10 cellular contexts compared by ENCODE assay signal in genomic region chr17:49691086-49691676, GRCh38. TPM values are rescaled to one million over a fixed set of nuclear protein-coding genes. Genes with fewer than 3 reads are reported as not detected.
DNase-seq lines count a peak whose midpoint lies in the region; ATAC-seq and TF ChIP-seq lines count a peak whose summit lies in the region.
"Had no signal": no experiment of that assay in that cellular context is flagged by ENCODE, and none has a peak within 500 bp of the region (broad histone marks: within the 10 kb centered on the region; RNA-seq: fewer than 3 reads in every experiment).

No MANE protein-coding gene starts in this region.

- peak overlapping the region; percentile 88 for H3K27ac Mint-ChIP-seq in HFFc6

- intact Hi-C loops in A673 (cut with micrococcal nuclease; ENCODE audit: unreplicated experiment) = loop anchor here (10.0 kb wide), 1 partner anchor 256 kb away; no protein-coding TSS in a partner anchor

- H3K9ac ChIP-seq in duodenal mucosa (ENCODE audit: low read depth in 1 of 2, low read length in 2 of 2) (no peak overlapping the region), stomach smooth muscle (ENCODE audit: low read length in 2 of 2) (peak overlapping the region; percentile 85 to 94)

- POLR2A ChIA-PET in A673 (lab: Charles Lee; ENCODE audit: low non-redundant PET) = no interaction called here

- no TSS peak for BruUV-seq in A673 (replicated peaks; lab: Mats Ljungman, UMichigan)

- H3K4me3 ChIP-seq in duodenal mucosa (ENCODE audit: low read depth in 1 of 2, low read length in 2 of 2) (no peak overlapping the region), stomach smooth muscle (ENCODE audit: low read length in 2 of 2) (peak overlapping the region; percentile 55 to 59), A673 (ENCODE audit: low read depth, low read length, poor library complexity, severe bottlenecking) (no peak overlapping the region)

- CTCF ChIA-PET in A673 (lab: Charles Lee) = interaction anchor here (0.8 kb wide), 1 partner anchor 124 kb away, joined by 3 read pairs; no protein-coding TSS in a partner anchor

- H3K4me1 ChIP-seq in duodenal mucosa (ENCODE audit: control insufficient read depth in 1 of 2, insufficient read depth in 2 of 2, low read length in 2 of 2) = peaks cover 0 to 8% of the 10 kb centered on the region in 2 donors
- H3K4me1 ChIP-seq in stomach smooth muscle (ENCODE audit: control insufficient read depth, insufficient read depth, low read length) = peaks cover 35% of the 10 kb centered on the region
- peaks cover 7% of the 10 kb centered on the region for H3K4me1 ChIP-seq in A673 (ENCODE audit: insufficient read depth, low read length, poor library complexity, severe bottlenecking)

- H3K27me3 Mint-ChIP-seq in HFFc6 (ENCODE audit: insufficient read depth) = peaks cover 3% of the 10 kb centered on the region

- no peaks in the 10 kb centered on the region for H3K9me3 ChIP-seq in duodenal mucosa (ENCODE audit: control insufficient read depth in 1 of 2, low read length in 2 of 2)
- no peaks in the 10 kb centered on the region for H3K9me3 ChIP-seq in stomach smooth muscle (ENCODE audit: control insufficient read depth in 2 of 2, low read length in 2 of 2)
- no peaks in the 10 kb centered on the region for H3K9me3 ChIP-seq in A673 (ENCODE audit: low read depth, low read length, poor library complexity, severe bottlenecking)
- H3K9me3 ChIP-seq: Caco-2 had no signal

- H3K36me3 Mint-ChIP-seq in HFFc6 (ENCODE audit: low read depth) = no peaks in the 10 kb centered on the region; the same call in 1 of the 2 replicates

- H3K27ac ChIP-seq in duodenal mucosa (ENCODE audit: low read depth, low read length) (peak overlapping the region; percentile 26), stomach smooth muscle (ENCODE audit: low read length) (peak overlapping the region; percentile 99), A673 (ENCODE audit: low read depth, low read length, poor library complexity, severe bottlenecking) (no peak overlapping the region)

- DNase-seq in HFFc6 = peak; percentile 21
- peak; percentile 40 for DNase-seq in medulla oblongata (ENCODE audit: extremely low spot score)
- no peak for DNase-seq in iPS-NIHi11 (ENCODE audit: low spot score)
- DNase-seq in A673 (ENCODE audit: low spot score) = no peak
- DNase-seq: NCI-H1092 treated with DMSO at 0.1 percent for 48 hours had no signal

- ATAC-seq in GM18868 (IDR thresholded peaks at IDR 0.05; ENCODE audit: unreplicated experiment) (no peak), HG03025 (IDR thresholded peaks at IDR 0.05; ENCODE audit: low FRiP score, unreplicated experiment) (no peak)

- peak overlapping the region; percentile 50 for H3K4me3 Mint-ChIP-seq in HFFc6

- TF ChIP-seq CTCF in HFFc6 (IDR thresholded peaks at IDR 0.05) (no peak), A673 (conservative IDR thresholded peaks at IDR 0.05; ENCODE audit: low read depth, low read length) (no peak)

- no peaks in the 10 kb centered on the region for H3K9me3 Mint-ChIP-seq in HFFc6

- H3K4me1 Mint-ChIP-seq in HFFc6 (ENCODE audit: low read depth) = peaks cover 51% of the 10 kb centered on the region

- H3K36me3 ChIP-seq in duodenal mucosa (ENCODE audit: control insufficient read depth in 1 of 2, insufficient read depth in 2 of 2, low read length in 2 of 2) = no peaks in the 10 kb centered on the region
- H3K36me3 ChIP-seq in stomach smooth muscle (ENCODE audit: control insufficient read depth in 2 of 2, insufficient read depth in 2 of 2, low read length in 2 of 2) = no peaks in the 10 kb centered on the region
- no peaks in the 10 kb centered on the region for H3K36me3 ChIP-seq in A673 (ENCODE audit: insufficient read depth, low read length, poor library complexity, severe bottlenecking)

- peaks cover 0 to 2% of the 10 kb centered on the region in 2 donors for H3K27me3 ChIP-seq in duodenal mucosa (ENCODE audit: control insufficient read depth in 1 of 2, insufficient read depth in 2 of 2, low read length in 2 of 2)
- H3K27me3 ChIP-seq in stomach smooth muscle (ENCODE audit: control insufficient read depth in 1 of 2, insufficient read depth in 2 of 2, low read length in 2 of 2) = no peaks in the 10 kb centered on the region
- H3K27me3 ChIP-seq in A673 (replicated peaks; ENCODE audit: insufficient read depth, low read depth, low read length, poor library complexity) = no peaks in the 10 kb centered on the region

RNA-seq across cellular contexts. Expression of gene SPOP, which starts 13.3 kb away (rescaled TPM):
- 10 to 100 TPM; 53.2 to 60.6 (median 55.6) TPM for total RNA-seq in HFFc6 (2021; fragmentation: NEBNext Ultra II Directional; extraction: Animal tissue kit (Norgen Biotek cat#: 25700))
- 53.4 and 66.6 TPM in 2 replicates for total RNA-seq in A673 (2021)

RNA-seq across cellular contexts. Expression of gene SLC35B1, which starts 16.6 kb away (rescaled TPM):
- 100 to 1,000 TPM in 2 of 6 experiments, 10 to 100 TPM in 4; 78.2 to 117 (median 88.4) TPM for total RNA-seq in HFFc6 (2021; fragmentation: NEBNext Ultra II Directional; extraction: Animal tissue kit (Norgen Biotek cat#: 25700))
- total RNA-seq in A673 (2021) = 104 and 106 TPM in 2 replicates

Comparison
In these comparisons a context has a peak if more than half of its experiments do, and no peak if none do; other contexts are left out.
1. DNase-seq: peak in HFFc6 (single experiment) and medulla oblongata (single experiment); none in iPS-NIHi11 (single experiment) and A673 (single experiment).
2. H3K4me3 ChIP-seq: peak in stomach smooth muscle (2 of 2); none in duodenal mucosa (0 of 2) and A673 (single experiment).
3. H3K9ac ChIP-seq: peak in stomach smooth muscle (2 of 2); none in duodenal mucosa (0 of 2).